26 cellular contexts compared by ENCODE assay signal in genomic region chr22:21896951-21897513, GRCh38. TPM values are rescaled to one million over a fixed set of nuclear protein-coding genes. Genes with fewer than 3 reads are reported as not detected.
DNase-seq lines count a peak whose midpoint lies in the region; ATAC-seq, FAIRE-seq and TF ChIP-seq lines count a peak whose summit lies in the region.
"Had no signal": no experiment of that assay in that cellular context is flagged by ENCODE, and none has a peak within 500 bp of the region (broad histone marks: within the 10 kb centered on the region; RNA-seq: fewer than 3 reads in every experiment).

No MANE protein-coding gene starts in this region.

- CTCF ChIA-PET in K562 (lab: Yijun Ruan, JAX; ENCODE audit: low intra/inter-chr PET ratio): no interaction called here

- no peaks in the 10 kb centered on the region for H3K9me1 ChIP-seq in K562 (ENCODE audit: control insufficient read depth, insufficient read depth, low read length)

- WGBS in K562 (ENCODE audit: insufficient coverage, low coverage, missing lambda C conversion rate): 13% methylated on average over 5 of the region's 5 CpGs
- WGBS in spleen, 5 donors: 85 to 95% (median 94%) methylated on average over 5 of the region's 5 CpGs

- no TSS peak for BruUV-seq in K562 (replicated peaks; lab: Mats Ljungman, UMichigan)

- H3K27ac ChIP-seq in K562 (ENCODE audit: extremely low read depth, low read depth, low read length): no peak overlapping the region
- no peak overlapping the region for H3K27ac ChIP-seq in spleen
- no peak overlapping the region for H3K27ac ChIP-seq in substantia nigra (ENCODE audit: low read depth, low read length, poor library complexity, severe bottlenecking)
- H3K27ac ChIP-seq: 22Rv1; A549; BLaER1 treated with 17β-estradiol and CSF1 and Interleukin-3, amounts not matched to agents 10 nM and 100 nM; C4-2B had no signal

- DNase-seq in activated effector memory CD4-positive, alpha-beta T cell treated with anti-CD3 and anti-CD28 coated beads, Interleukin-2, amount 50 U/mL, for 16 hours: peak; percentile 2
- no peak for DNase-seq in activated effector memory CD4-positive, alpha-beta T cell treated with Interleukin-2 at 50 U/mL for 16 hours
- DNase-seq in K562 (ENCODE audit: extremely low read depth in 1 of 4, low spot score in 3 of 4): no peak
- DNase-seq in spleen: peak; percentile 16
- DNase-seq in substantia nigra (lab: John Stamatoyannopoulos, UW): no peak
- DNase-seq in DMS 273 (lab: John Stamatoyannopoulos, UW; ENCODE audit: unreplicated experiment): no peak
- no peak for DNase-seq in MV-4-11 (lab: John Stamatoyannopoulos, UW)
- DNase-seq: AML-193; Caco-2; Calu3; CD4-positive, alpha-beta T cell; CD8-positive, alpha-beta T cell; DMS 273 treated with DMSO at 0.1 percent for 48 hours; DMS153; DMS53; DMS79; DND-41; EL; GF-D8 had no signal

- TF ChIP-seq CTCF in K562 (IDR thresholded peaks at IDR 0.05 in 2 of 3, conservative IDR thresholded peaks at IDR 0.05 in 1 of 3; ENCODE audit: insufficient read depth in 2 of 3, low read depth in 1 of 3, low read length in 3 of 3) (no peak), spleen (IDR thresholded peaks at IDR 0.05 in 8 of 11, conservative IDR thresholded peaks at IDR 0.05 in 3 of 11) (no peak)

- no peak for ATAC-seq in K562
- ATAC-seq: A549; CD8-positive, alpha-beta T cell had no signal

- H3K9me3 ChIP-seq in K562 (replicated peaks; ENCODE audit: control insufficient read depth, insufficient read depth, low read depth, low read length): no peaks in the 10 kb centered on the region
- no peaks in the 10 kb centered on the region for H3K9me3 ChIP-seq in spleen
- H3K9me3 ChIP-seq: A549; BLaER1 treated with 17β-estradiol and CSF1 and Interleukin-3, amounts not matched to agents 10 nM and 100 nM; Caco-2 had no signal

- H3K9ac ChIP-seq in K562 (ENCODE audit: insufficient read depth in 1 of 2, low read depth in 2 of 2, low read length in 2 of 2): no peak overlapping the region
- H3K9ac ChIP-seq: BLaER1 treated with 17β-estradiol and CSF1 and Interleukin-3, amounts not matched to agents 10 nM and 100 nM had no signal

- no peaks in the 10 kb centered on the region for H3K79me2 ChIP-seq in K562 (ENCODE audit: control insufficient read depth, insufficient read depth, low read length)

- intact Hi-C loops in K562 (cut with micrococcal nuclease): no loop called here
- intact Hi-C loops in spleen (cut with DNase I; ENCODE audit: low total_unique reads): no loop called here

- H3K4me3 ChIP-seq in K562 (no peak overlapping the region), spleen (no peak overlapping the region)
- H3K4me3 ChIP-seq: A549; BLaER1 treated with 17β-estradiol and CSF1 and Interleukin-3, amounts not matched to agents 10 nM and 100 nM had no signal

- H3K36me3 ChIP-seq in K562 (ENCODE audit: control insufficient read depth, insufficient read depth, low read length) (no peaks in the 10 kb centered on the region), spleen (no peaks in the 10 kb centered on the region)
- H3K36me3 ChIP-seq: BLaER1 treated with 17β-estradiol and CSF1 and Interleukin-3, amounts not matched to agents 10 nM and 100 nM had no signal

- TF ChIP-seq POLR2A in K562 (conservative IDR thresholded peaks at IDR 0.05) (no peak), spleen (IDR thresholded peaks at IDR 0.05) (no peak)

- FAIRE-seq in K562 (lab: Jason Lieb, UNC): no peak
- FAIRE-seq: A549, D721Med, GM12891, GM19239 had no signal

- no peak for TF ChIP-seq RAD21 in K562 (CRISPR knock-in tag; conservative IDR thresholded peaks at IDR 0.05 in 1 of 2, IDR thresholded peaks at IDR 0.05 in 1 of 2)

- POLR2A ChIA-PET in K562 (lab: Yijun Ruan, JAX): interaction anchor here (0.6 to 49.7 kb wide), 15 partner anchors 8 to 177 kb away, joined by 3 to 1041 read pairs (median 4); partner anchors contain the start of genes MAPK1 and PPM1F

- in situ Hi-C loops in K562 (cut with MboI): no loop called here

- no peaks in the 10 kb centered on the region for H4K20me1 ChIP-seq in K562 (replicated peaks; ENCODE audit: control insufficient read depth, insufficient read depth, low read length)
- H4K20me1 ChIP-seq: BLaER1 treated with 17β-estradiol and CSF1 and Interleukin-3, amounts not matched to agents 10 nM and 100 nM had no signal

- no peak overlapping the region for H2AFZ ChIP-seq in K562 (ENCODE audit: low read depth, low read length)

- H3K4me1 ChIP-seq in K562 (replicated peaks in 1 of 2; ENCODE audit: control insufficient read depth in 2 of 2, insufficient read depth in 2 of 2, low read length in 2 of 2) (no peaks in the 10 kb centered on the region), spleen (no peaks in the 10 kb centered on the region)
- H3K4me1 ChIP-seq: A549; BLaER1 treated with 17β-estradiol and CSF1 and Interleukin-3, amounts not matched to agents 10 nM and 100 nM; Caco-2 had no signal

- TF ChIP-seq EP300 in K562 (IDR thresholded peaks at IDR 0.05; ENCODE audit: low read length): no peak

- no peak overlapping the region for H3K4me2 ChIP-seq in K562 (ENCODE audit: insufficient read depth, low read length)
- H3K4me2 ChIP-seq: A549; BLaER1 treated with 17β-estradiol and CSF1 and Interleukin-3, amounts not matched to agents 10 nM and 100 nM had no signal

- H3K27me3 ChIP-seq in K562 (ENCODE audit: control insufficient read depth in 2 of 2, insufficient read depth in 2 of 2, low read length in 2 of 2): peaks cover 15 to 41% of the 10 kb centered on the region in 2 experiments; a peak in 3 of 5 replicates
- H3K27me3 ChIP-seq in spleen (replicated peaks in 1 of 7): no peaks in the 10 kb centered on the region
- H3K27me3 ChIP-seq: BLaER1 treated with 17β-estradiol and CSF1 and Interleukin-3, amounts not matched to agents 10 nM and 100 nM had no signal

TF ChIP-seq in K562, 482 proteins besides CTCF, POLR2A, EP300 and RAD21 (continues in another document):
- TF ChIP-seq DMBX1 (CRISPR knock-in tag; IDR thresholded peaks at IDR 0.05; ENCODE audit: borderline replicate concordance) (peak; percentile 55; the same call in 1 of the 2 replicates), SMAD4 (CRISPR knock-in tag; conservative IDR thresholded peaks at IDR 0.05) (0 out of 2 replicates have a peak, but pooled peaks have one; percentile 7), EP400 (IDR thresholded peaks at IDR 0.05) (no peak), MED1 (CRISPR knock-in tag; IDR thresholded peaks at IDR 0.05; ENCODE audit: borderline replicate concordance) (0 out of 2 replicates have a peak, but pooled peaks have one; percentile 51), NELFE (IDR thresholded peaks at IDR 0.05; ENCODE audit: insufficient read depth, insufficient read length) (no peak), ZZZ3 (IDR thresholded peaks at IDR 0.05) (no peak), ZNF121 (CRISPR knock-in tag; conservative IDR thresholded peaks at IDR 0.05) (peak; percentile 98), GABPA (tag; conservative IDR thresholded peaks at IDR 0.05; ENCODE audit: low read depth) (no peak)
- TF ChIP-seq, protein P1, sequence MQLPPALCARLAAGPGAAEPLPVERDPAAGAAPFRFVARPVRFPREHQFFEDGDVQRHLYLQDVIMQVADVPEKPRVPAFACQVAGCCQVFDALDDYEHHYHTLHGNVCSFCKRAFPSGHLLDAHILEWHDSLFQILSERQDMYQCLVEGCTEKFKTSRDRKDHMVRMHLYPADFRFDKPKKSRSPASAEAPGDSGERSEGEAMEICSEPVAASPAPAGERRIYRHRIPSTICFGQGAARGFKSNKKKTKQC (CRISPR knock-in tag; IDR thresholded peaks at IDR 0.05): peak; percentile 69; the same call in 1 of the 2 replicates

RNA-seq across cellular contexts. Expression of gene MAPK1, which starts 29.6 kb away (rescaled TPM):
- total RNA-seq in K562 (2011; cell fraction: chromatin; rRNA removed; ENCODE audit: low replicate concordance): 220 and 305 TPM in 2 replicates
- 68.7 and 81.2 TPM in 2 replicates for total RNA-seq in K562 (2011; cell fraction: nucleolus; rRNA removed)
- total RNA-seq in K562 (2011; cell fraction: nucleoplasm; rRNA removed): 142 and 210 TPM in 2 replicates
- total RNA-seq in K562 (2014; rRNA removed) (183 and 249 TPM in 2 replicates), K562 (2014; rRNA removed; fragmentation: Illumina TruSeq; extraction: Trizol) (319 and 370 TPM in 2 replicates), K562 (2015; rRNA removed; fragmentation: Illumina TruSeq; extraction: Trizol) (283 and 289 TPM in 2 replicates), K562 (2021) (464 and 475 TPM in 2 replicates), spleen (100 to 1,000 TPM in 5 of 7 donors, 10 to 100 TPM in 2; 87.0 to 165 (median 131) TPM)
- polyA plus RNA-seq in K562 (2011; rRNA removed) (381 and 575 TPM in 2 replicates), K562 (2014; fragmentation: Illumina TruSeq; extraction: Trizol) (260 and 350 TPM in 2 replicates), K562 (2014; fragmentation: Nextera tagmentation; extraction: Ambion mirVana) (10 to 100 TPM; 46.3 to 51.4 TPM), K562 (2014; rRNA removed) (146 and 212 TPM in 2 replicates), spleen (10 to 100 TPM; 11.6 to 18.0 (median 15.1) TPM)
- polyA plus RNA-seq in K562 (2011; cell fraction: cytosol; rRNA removed): 168 and 240 TPM in 2 replicates
- 236 and 309 TPM in 2 replicates for polyA plus RNA-seq in K562 (2011; cell fraction: nucleus; rRNA removed)
- 233 and 368 TPM in 2 replicates for polyA plus RNA-seq in K562 (2012)
- polyA minus RNA-seq in K562 (2011; rRNA and poly(A)+ RNA removed): 295 and 429 TPM in 2 replicates
- 100 and 114 TPM in 2 replicates for polyA minus RNA-seq in K562 (2011; cell fraction: cytosol; rRNA and poly(A)+ RNA removed)
- 36.5 and 66.6 TPM in 2 replicates for polyA minus RNA-seq in K562 (2011; cell fraction: nucleus; rRNA and poly(A)+ RNA removed)

RNA-seq across cellular contexts. Expression of gene PPM1F, which starts 55.6 kb away (rescaled TPM):
- 103 and 226 TPM in 2 replicates for total RNA-seq in K562 (2011; cell fraction: chromatin; rRNA removed; ENCODE audit: low replicate concordance)
- 122 and 135 TPM in 2 replicates for total RNA-seq in K562 (2011; cell fraction: nucleolus; rRNA removed)
- 120 and 153 TPM in 2 replicates for total RNA-seq in K562 (2011; cell fraction: nucleoplasm; rRNA removed)
- total RNA-seq in K562 (2014; rRNA removed) (132 and 153 TPM in 2 replicates), K562 (2014; rRNA removed; fragmentation: Illumina TruSeq; extraction: Trizol) (33.1 and 36.9 TPM in 2 replicates), K562 (2015; rRNA removed; fragmentation: Illumina TruSeq; extraction: Trizol) (74.6 and 75.0 TPM in 2 replicates), K562 (2021) (157 and 159 TPM in 2 replicates), spleen (100 to 1,000 TPM in 1 of 7 donors, 10 to 100 TPM in 6; 63.4 to 103 (median 87.8) TPM)
- polyA plus RNA-seq in K562 (2011; rRNA removed) (64.0 and 73.1 TPM in 2 replicates), K562 (2014; fragmentation: Illumina TruSeq; extraction: Trizol) (53.8 and 92.1 TPM in 2 replicates), K562 (2014; fragmentation: Nextera tagmentation; extraction: Ambion mirVana) (1 to 10 TPM; 2.1 to 4.5 TPM), K562 (2014; rRNA removed) (110 and 121 TPM in 2 replicates), spleen (10 to 100 TPM; 13.6 to 37.2 (median 14.0) TPM)
- polyA plus RNA-seq in K562 (2011; cell fraction: cytosol; rRNA removed): 74.8 and 124 TPM in 2 replicates
- polyA plus RNA-seq in K562 (2011; cell fraction: nucleus; rRNA removed): 187 and 284 TPM in 2 replicates
- polyA plus RNA-seq in K562 (2012): 81.6 and 118 TPM in 2 replicates
- 29.5 and 43.3 TPM in 2 replicates for polyA minus RNA-seq in K562 (2011; rRNA and poly(A)+ RNA removed)
- polyA minus RNA-seq in K562 (2011; cell fraction: cytosol; rRNA and poly(A)+ RNA removed): 53.3 and 68.1 TPM in 2 replicates
- polyA minus RNA-seq in K562 (2011; cell fraction: nucleus; rRNA and poly(A)+ RNA removed): 34.9 and 45.5 TPM in 2 replicates

Comparison
In these comparisons a context has a peak if more than half of its experiments do, and no peak if none do; other contexts are left out.
1. DNase-seq: peak in activated effector memory CD4-positive, alpha-beta T cell treated with anti-CD3 and anti-CD28 coated beads, Interleukin-2, amount 50 U/mL, for 16 hours (single experiment) and spleen (single experiment); none in activated effector memory CD4-positive, alpha-beta T cell treated with Interleukin-2 at 50 U/mL for 16 hours (single experiment), K562 (0 of 4), substantia nigra (0 of 49), DMS 273 (single experiment) and MV-4-11 (single experiment).